1 cellular context compared by ENCODE assay signal in genomic region chr7:44100458-44101303, GRCh38.
TF ChIP-seq lines count a peak whose summit lies in the region.

No MANE protein-coding gene starts in this region.

TF ChIP-seq in HepG2, 621 proteins besides CTCF, POLR2A, EP300 and RAD21 (continued from another document and continues in another):
- TF ChIP-seq, protein P1, sequence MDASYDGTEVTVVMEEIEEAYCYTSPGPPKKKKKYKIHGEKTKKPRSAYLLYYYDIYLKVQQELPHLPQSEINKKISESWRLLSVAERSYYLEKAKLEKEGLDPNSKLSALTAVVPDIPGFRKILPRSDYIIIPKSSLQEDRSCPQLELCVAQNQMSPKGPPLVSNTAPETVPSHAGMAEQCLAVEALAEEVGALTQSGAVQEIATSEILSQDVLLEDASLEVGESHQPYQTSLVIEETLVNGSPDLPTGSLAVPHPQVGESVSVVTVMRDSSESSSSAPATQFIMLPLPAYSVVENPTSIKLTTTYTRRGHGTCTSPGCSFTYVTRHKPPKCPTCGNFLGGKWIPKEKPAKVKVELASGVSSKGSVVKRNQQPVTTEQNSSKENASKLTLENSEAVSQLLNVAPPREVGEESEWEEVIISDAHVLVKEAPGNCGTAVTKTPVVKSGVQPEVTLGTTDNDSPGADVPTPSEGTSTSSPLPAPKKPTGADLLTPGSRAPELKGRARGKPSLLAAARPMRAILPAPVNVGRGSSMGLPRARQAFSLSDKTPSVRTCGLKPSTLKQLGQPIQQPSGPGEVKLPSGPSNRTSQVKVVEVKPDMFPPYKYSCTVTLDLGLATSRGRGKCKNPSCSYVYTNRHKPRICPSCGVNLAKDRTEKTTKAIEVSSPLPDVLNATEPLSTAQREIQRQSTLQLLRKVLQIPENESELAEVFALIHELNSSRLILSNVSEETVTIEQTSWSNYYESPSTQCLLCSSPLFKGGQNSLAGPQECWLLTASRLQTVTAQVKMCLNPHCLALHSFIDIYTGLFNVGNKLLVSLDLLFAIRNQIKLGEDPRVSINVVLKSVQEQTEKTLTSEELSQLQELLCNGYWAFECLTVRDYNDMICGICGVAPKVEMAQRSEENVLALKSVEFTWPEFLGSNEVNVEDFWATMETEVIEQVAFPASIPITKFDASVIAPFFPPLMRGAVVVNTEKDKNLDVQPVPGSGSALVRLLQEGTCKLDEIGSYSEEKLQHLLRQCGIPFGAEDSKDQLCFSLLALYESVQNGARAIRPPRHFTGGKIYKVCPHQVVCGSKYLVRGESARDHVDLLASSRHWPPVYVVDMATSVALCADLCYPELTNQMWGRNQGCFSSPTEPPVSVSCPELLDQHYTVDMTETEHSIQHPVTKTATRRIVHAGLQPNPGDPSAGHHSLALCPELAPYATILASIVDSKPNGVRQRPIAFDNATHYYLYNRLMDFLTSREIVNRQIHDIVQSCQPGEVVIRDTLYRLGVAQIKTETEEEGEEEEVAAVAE (CRISPR knock-in tag; IDR thresholded peaks at IDR 0.05; ENCODE audit: borderline replicate concordance): peak; percentile 37; the same call in 1 of the 2 replicates
- TF ChIP-seq TEAD3 (CRISPR knock-in tag; optimal IDR thresholded peaks at IDR 0.05; ENCODE audit: borderline replicate concordance): peak; percentile 26
- TF ChIP-seq ZNF670 (CRISPR knock-in tag; IDR thresholded peaks at IDR 0.05; ENCODE audit: borderline replicate concordance): no peak
- TF ChIP-seq, protein P2, sequence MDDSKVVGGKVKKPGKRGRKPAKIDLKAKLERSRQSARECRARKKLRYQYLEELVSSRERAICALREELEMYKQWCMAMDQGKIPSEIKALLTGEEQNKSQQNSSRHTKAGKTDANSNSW (CRISPR knock-in tag; IDR thresholded peaks at IDR 0.05; ENCODE audit: borderline replicate concordance): no peak
- no peak for TF ChIP-seq FOXM1 (CRISPR knock-in tag; IDR thresholded peaks at IDR 0.05)
- TF ChIP-seq ZBTB33 (CRISPR knock-in tag; IDR thresholded peaks at IDR 0.05): no peak
- TF ChIP-seq ZNF652 (CRISPR knock-in tag; IDR thresholded peaks at IDR 0.05; ENCODE audit: borderline replicate concordance, low read depth): no peak
- TF ChIP-seq ZNF317 (CRISPR knock-in tag; IDR thresholded peaks at IDR 0.05): peak; percentile 20; the same call in 1 of the 2 replicates
- no peak for TF ChIP-seq ZNF205 (CRISPR knock-in tag; IDR thresholded peaks at IDR 0.05)
- TF ChIP-seq ZNF280D (CRISPR knock-in tag; IDR thresholded peaks at IDR 0.05): no peak
- no peak for TF ChIP-seq ZFP90 (CRISPR knock-in tag; IDR thresholded peaks at IDR 0.05; ENCODE audit: borderline replicate concordance)
- TF ChIP-seq ZBTB42 (CRISPR knock-in tag; IDR thresholded peaks at IDR 0.05): no peak
- no peak for TF ChIP-seq ZNF674 (CRISPR knock-in tag; IDR thresholded peaks at IDR 0.05; ENCODE audit: low read depth)
- TF ChIP-seq THAP8 (CRISPR knock-in tag; IDR thresholded peaks at IDR 0.05; ENCODE audit: borderline replicate concordance): no peak
- no peak for TF ChIP-seq KLF12 (CRISPR knock-in tag; IDR thresholded peaks at IDR 0.05; ENCODE audit: borderline replicate concordance)
- TF ChIP-seq GFI1 (CRISPR knock-in tag; IDR thresholded peaks at IDR 0.05; ENCODE audit: borderline replicate concordance): no peak
- TF ChIP-seq, protein P3, sequence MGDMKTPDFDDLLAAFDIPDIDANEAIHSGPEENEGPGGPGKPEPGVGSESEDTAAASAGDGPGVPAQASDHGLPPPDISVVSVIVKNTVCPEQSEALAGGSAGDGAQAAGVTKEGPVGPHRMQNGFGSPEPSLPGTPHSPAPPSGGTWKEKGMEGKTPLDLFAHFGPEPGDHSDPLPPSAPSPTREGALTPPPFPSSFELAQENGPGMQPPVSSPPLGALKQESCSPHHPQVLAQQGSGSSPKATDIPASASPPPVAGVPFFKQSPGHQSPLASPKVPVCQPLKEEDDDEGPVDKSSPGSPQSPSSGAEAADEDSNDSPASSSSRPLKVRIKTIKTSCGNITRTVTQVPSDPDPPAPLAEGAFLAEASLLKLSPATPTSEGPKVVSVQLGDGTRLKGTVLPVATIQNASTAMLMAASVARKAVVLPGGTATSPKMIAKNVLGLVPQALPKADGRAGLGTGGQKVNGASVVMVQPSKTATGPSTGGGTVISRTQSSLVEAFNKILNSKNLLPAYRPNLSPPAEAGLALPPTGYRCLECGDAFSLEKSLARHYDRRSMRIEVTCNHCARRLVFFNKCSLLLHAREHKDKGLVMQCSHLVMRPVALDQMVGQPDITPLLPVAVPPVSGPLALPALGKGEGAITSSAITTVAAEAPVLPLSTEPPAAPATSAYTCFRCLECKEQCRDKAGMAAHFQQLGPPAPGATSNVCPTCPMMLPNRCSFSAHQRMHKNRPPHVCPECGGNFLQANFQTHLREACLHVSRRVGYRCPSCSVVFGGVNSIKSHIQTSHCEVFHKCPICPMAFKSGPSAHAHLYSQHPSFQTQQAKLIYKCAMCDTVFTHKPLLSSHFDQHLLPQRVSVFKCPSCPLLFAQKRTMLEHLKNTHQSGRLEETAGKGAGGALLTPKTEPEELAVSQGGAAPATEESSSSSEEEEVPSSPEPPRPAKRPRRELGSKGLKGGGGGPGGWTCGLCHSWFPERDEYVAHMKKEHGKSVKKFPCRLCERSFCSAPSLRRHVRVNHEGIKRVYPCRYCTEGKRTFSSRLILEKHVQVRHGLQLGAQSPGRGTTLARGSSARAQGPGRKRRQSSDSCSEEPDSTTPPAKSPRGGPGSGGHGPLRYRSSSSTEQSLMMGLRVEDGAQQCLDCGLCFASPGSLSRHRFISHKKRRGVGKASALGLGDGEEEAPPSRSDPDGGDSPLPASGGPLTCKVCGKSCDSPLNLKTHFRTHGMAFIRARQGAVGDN (CRISPR knock-in tag; IDR thresholded peaks at IDR 0.05): 0 out of 2 replicates have a peak, but pooled peaks have one; percentile 71
- no peak for TF ChIP-seq JUNB (CRISPR knock-in tag; IDR thresholded peaks at IDR 0.05; ENCODE audit: borderline replicate concordance)
- TF ChIP-seq ARNT2 (CRISPR knock-in tag; IDR thresholded peaks at IDR 0.05; ENCODE audit: low read depth): peak; percentile 57; the same call in 1 of the 2 replicates
- TF ChIP-seq GPN1 (CRISPR knock-in tag; IDR thresholded peaks at IDR 0.05; ENCODE audit: borderline replicate concordance): no peak
- TF ChIP-seq TCF12 (IDR thresholded peaks at IDR 0.05): no peak
- TF ChIP-seq TCF12 (CRISPR knock-in tag; IDR thresholded peaks at IDR 0.05): no peak
- no peak for TF ChIP-seq GABPA (IDR thresholded peaks at IDR 0.05; ENCODE audit: low read depth, low read length)
- peak; percentile 79 for TF ChIP-seq GABPA (CRISPR knock-in tag; IDR thresholded peaks at IDR 0.05; ENCODE audit: low read depth)
- TF ChIP-seq THAP7 (CRISPR knock-in tag; IDR thresholded peaks at IDR 0.05): no peak
- TF ChIP-seq, protein P4, sequence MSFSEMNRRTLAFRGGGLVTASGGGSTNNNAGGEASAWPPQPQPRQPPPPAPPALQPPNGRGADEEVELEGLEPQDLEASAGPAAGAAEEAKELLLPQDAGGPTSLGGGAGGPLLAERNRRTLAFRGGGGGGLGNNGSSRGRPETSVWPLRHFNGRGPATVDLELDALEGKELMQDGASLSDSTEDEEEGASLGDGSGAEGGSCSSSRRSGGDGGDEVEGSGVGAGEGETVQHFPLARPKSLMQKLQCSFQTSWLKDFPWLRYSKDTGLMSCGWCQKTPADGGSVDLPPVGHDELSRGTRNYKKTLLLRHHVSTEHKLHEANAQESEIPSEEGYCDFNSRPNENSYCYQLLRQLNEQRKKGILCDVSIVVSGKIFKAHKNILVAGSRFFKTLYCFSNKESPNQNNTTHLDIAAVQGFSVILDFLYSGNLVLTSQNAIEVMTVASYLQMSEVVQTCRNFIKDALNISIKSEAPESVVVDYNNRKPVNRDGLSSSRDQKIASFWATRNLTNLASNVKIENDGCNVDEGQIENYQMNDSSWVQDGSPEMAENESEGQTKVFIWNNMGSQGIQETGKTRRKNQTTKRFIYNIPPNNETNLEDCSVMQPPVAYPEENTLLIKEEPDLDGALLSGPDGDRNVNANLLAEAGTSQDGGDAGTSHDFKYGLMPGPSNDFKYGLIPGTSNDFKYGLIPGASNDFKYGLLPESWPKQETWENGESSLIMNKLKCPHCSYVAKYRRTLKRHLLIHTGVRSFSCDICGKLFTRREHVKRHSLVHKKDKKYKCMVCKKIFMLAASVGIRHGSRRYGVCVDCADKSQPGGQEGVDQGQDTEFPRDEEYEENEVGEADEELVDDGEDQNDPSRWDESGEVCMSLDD (CRISPR knock-in tag; IDR thresholded peaks at IDR 0.05; ENCODE audit: borderline replicate concordance): no peak
- no peak for TF ChIP-seq MATR3 (CRISPR knock-in tag; IDR thresholded peaks at IDR 0.05)
- TF ChIP-seq, protein P5, sequence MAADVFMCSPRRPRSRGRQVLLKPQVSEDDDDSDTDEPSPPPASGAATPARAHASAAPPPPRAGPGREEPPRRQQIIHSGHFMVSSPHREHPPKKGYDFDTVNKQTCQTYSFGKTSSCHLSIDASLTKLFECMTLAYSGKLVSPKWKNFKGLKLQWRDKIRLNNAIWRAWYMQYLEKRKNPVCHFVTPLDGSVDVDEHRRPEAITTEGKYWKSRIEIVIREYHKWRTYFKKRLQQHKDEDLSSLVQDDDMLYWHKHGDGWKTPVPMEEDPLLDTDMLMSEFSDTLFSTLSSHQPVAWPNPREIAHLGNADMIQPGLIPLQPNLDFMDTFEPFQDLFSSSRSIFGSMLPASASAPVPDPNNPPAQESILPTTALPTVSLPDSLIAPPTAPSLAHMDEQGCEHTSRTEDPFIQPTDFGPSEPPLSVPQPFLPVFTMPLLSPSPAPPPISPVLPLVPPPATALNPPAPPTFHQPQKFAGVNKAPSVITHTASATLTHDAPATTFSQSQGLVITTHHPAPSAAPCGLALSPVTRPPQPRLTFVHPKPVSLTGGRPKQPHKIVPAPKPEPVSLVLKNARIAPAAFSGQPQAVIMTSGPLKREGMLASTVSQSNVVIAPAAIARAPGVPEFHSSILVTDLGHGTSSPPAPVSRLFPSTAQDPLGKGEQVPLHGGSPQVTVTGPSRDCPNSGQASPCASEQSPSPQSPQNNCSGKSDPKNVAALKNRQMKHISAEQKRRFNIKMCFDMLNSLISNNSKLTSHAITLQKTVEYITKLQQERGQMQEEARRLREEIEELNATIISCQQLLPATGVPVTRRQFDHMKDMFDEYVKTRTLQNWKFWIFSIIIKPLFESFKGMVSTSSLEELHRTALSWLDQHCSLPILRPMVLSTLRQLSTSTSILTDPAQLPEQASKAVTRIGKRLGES (CRISPR knock-in tag; IDR thresholded peaks at IDR 0.05; ENCODE audit: borderline replicate concordance): no peak
- TF ChIP-seq RBM22 (optimal IDR thresholded peaks at IDR 0.05; ENCODE audit: low read length): no peak
- no peak for TF ChIP-seq MLLT10 (CRISPR knock-in tag; IDR thresholded peaks at IDR 0.05)
- TF ChIP-seq ZBTB46 (CRISPR knock-in tag; IDR thresholded peaks at IDR 0.05; ENCODE audit: borderline replicate concordance): no peak
- no peak for TF ChIP-seq ZNF567 (CRISPR knock-in tag; IDR thresholded peaks at IDR 0.05; ENCODE audit: borderline replicate concordance)
- TF ChIP-seq HNF4G (IDR thresholded peaks at IDR 0.05; ENCODE audit: borderline replicate concordance, low read depth, low read length): no peak
- TF ChIP-seq HNF4G (CRISPR knock-in tag; IDR thresholded peaks at IDR 0.05; ENCODE audit: borderline replicate concordance, low read depth): no peak
